ENCODE assay signal across 8 cellular contexts in genomic region chr4:152408514-152409327, GRCh38.
DNase-seq lines count a peak whose midpoint lies in the region; ATAC-seq and TF ChIP-seq lines count a peak whose summit lies in the region.

No MANE protein-coding gene starts in this region.

- H3F3A ChIP-seq in neural progenitor cell (ENCODE audit: low read depth), result no peaks in the 10 kb centered on the region

- H2AFZ ChIP-seq in neural progenitor cell (replicated peaks), result no peak overlapping the region

- H3K27me3 ChIP-seq in Panc1 (ENCODE audit: control insufficient read depth, insufficient read depth, low read length), result no peaks in the 10 kb centered on the region
- H3K27me3 ChIP-seq in neural progenitor cell, result no peaks in the 10 kb centered on the region

- ATAC-seq in Panc1 (no peak), GM19467 (IDR thresholded peaks at IDR 0.05; ENCODE audit: unreplicated experiment) (no peak)

- peak; percentile 57; the same call in 1 of the 2 replicates for TF ChIP-seq CTCF in Panc1 (IDR thresholded peaks at IDR 0.05)
- TF ChIP-seq CTCF in epithelial cell of proximal tubule (conservative IDR thresholded peaks at IDR 0.05; ENCODE audit: low read depth, low read length), result peak; percentile 81
- TF ChIP-seq CTCF in neural progenitor cell (IDR thresholded peaks at IDR 0.05), result peak; percentile 82

- H3K36me3 Mint-ChIP-seq in neural progenitor cell, result peaks cover 6% of the 10 kb centered on the region

- POLR2A ChIA-PET in Panc1 (lab: Charles Lee), result no interaction called here

- CTCF ChIA-PET in Panc1 (lab: Charles Lee), result interaction anchor here (0.6 kb wide), 1 partner anchor 199 kb away, joined by 3 read pairs; no protein-coding TSS in a partner anchor

- intact Hi-C loops in Panc1 (cut with micrococcal nuclease; ENCODE audit: unreplicated experiment), result no loop called here

- no peaks in the 10 kb centered on the region for H3K9me3 Mint-ChIP-seq in neural progenitor cell

- H3K4me2 ChIP-seq in neural progenitor cell, result no peak overlapping the region

- peak; percentile 30 to 46 for DNase-seq in NCI-H2081 (lab: John Stamatoyannopoulos, UW)
- no peak for DNase-seq in NCI-H2081 treated with DMSO at 0.1 percent for 48 hours (lab: John Stamatoyannopoulos, UW)
- peak; percentile 16 for DNase-seq in H4 (ENCODE audit: low spot score)
- no peak for DNase-seq in Panc1 (ENCODE audit: low read depth, low spot score)
- DNase-seq in epithelial cell of proximal tubule (ENCODE audit: low read depth), result peak; percentile 15
- peak; percentile 63 for DNase-seq in neural progenitor cell (ENCODE audit: low spot score)
- DNase-seq in DMS79 (lab: John Stamatoyannopoulos, UW), result no peak

- BruUV-seq in Panc1 (replicated peaks; lab: Mats Ljungman, UMichigan), result no TSS peak

- H3K36me3 ChIP-seq in Panc1 (ENCODE audit: control insufficient read depth, insufficient read depth, low read length) (no peaks in the 10 kb centered on the region), neural progenitor cell (no peaks in the 10 kb centered on the region)

- H3K4me1 Mint-ChIP-seq in neural progenitor cell, result no peaks in the 10 kb centered on the region

- H3K9ac ChIP-seq in neural progenitor cell, result no peak overlapping the region

- no peak overlapping the region for H3K27ac ChIP-seq in Panc1 (ENCODE audit: low read length)
- no peak overlapping the region for H3K27ac ChIP-seq in neural progenitor cell

- H3K27me3 Mint-ChIP-seq in neural progenitor cell (ENCODE audit: insufficient read depth, low read depth), result no peaks in the 10 kb centered on the region

- no peaks in the 10 kb centered on the region for H3K9me3 ChIP-seq in Panc1 (ENCODE audit: control insufficient read depth, insufficient read depth, low read depth, low read length)
- H3K9me3 ChIP-seq in neural progenitor cell (ENCODE audit: low read depth), result no peaks in the 10 kb centered on the region

- no peak overlapping the region for H3K4me3 Mint-ChIP-seq in neural progenitor cell

- in situ Hi-C loops in Panc1 (cut with HindIII; ENCODE audit: low pct_unique_long_range_greater_than_20kb, low sequenced_read_pairs), result no loop called here

- H3K4me1 ChIP-seq in Panc1 (ENCODE audit: control insufficient read depth, insufficient read depth, low read length) (no peaks in the 10 kb centered on the region), neural progenitor cell (no peaks in the 10 kb centered on the region)

- H3K27ac Mint-ChIP-seq in neural progenitor cell, result no peak overlapping the region

- H3K4me3 ChIP-seq in Panc1 (ENCODE audit: low read depth in 2 of 2, low read length in 2 of 2) (no peak overlapping the region), epithelial cell of proximal tubule (ENCODE audit: low read depth, low read length) (no peak overlapping the region), neural progenitor cell (no peak overlapping the region)

- no peaks in the 10 kb centered on the region for H4K20me1 ChIP-seq in neural progenitor cell (ENCODE audit: low read depth)

- H3K79me2 ChIP-seq in neural progenitor cell (ENCODE audit: low read depth), result no peaks in the 10 kb centered on the region

Comparison
In these comparisons a context has a peak if more than half of its experiments do, and no peak if none do; other contexts are left out.
1. DNase-seq: peak in NCI-H2081 (2 of 2), H4 (single experiment), epithelial cell of proximal tubule (single experiment) and neural progenitor cell (single experiment); none in NCI-H2081 treated with DMSO at 0.1 percent for 48 hours (single experiment), Panc1 (single experiment) and DMS79 (single experiment).
2. Peak in every context shown above with its lines, with median percentiles within 50 percentile points of each other: CTCF ChIP-seq.